21 cellular contexts compared by ENCODE assay signal in the genomic region with DNA sequence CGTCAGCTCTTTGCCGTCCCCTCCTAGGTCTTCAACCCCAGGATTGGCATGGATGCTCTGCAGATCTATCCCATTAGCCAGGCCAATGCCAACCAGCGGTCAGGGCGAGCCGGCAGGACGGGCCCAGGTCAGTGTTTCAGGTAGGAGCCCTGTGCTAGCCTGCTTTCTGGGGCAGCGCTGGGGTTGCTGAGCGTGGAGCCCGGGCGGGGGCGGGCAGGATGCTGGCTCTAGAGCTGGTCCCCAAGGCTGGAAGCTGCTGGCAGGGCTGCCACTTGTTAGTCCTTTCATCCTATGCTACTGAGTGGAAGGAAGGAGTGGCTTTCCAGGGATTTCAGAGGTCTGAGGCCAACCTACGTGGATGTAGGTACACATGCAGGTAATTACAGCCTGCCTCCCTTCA. TPM values are rescaled to one million over a fixed set of nuclear protein-coding genes. Genes with fewer than 3 reads are reported as not detected.
DNase-seq lines count a peak whose midpoint lies in the region; ATAC-seq, FAIRE-seq and TF ChIP-seq lines count a peak whose summit lies in the region.
"Had no signal": no experiment of that assay in that cellular context is flagged by ENCODE, and none has a peak within 500 bp of the region (broad histone marks: within the 10 kb centered on the region; RNA-seq: fewer than 3 reads in every experiment).

No MANE protein-coding gene starts in this region.

- no peaks in the 10 kb centered on the region for H3K9me3 ChIP-seq in K562 (replicated peaks; ENCODE audit: control insufficient read depth, insufficient read depth, low read depth, low read length)
- H3K9me3 ChIP-seq in endocrine pancreas (ENCODE audit: control insufficient read depth, low read length): no peaks in the 10 kb centered on the region
- no peaks in the 10 kb centered on the region for H3K9me3 ChIP-seq in spleen
- H3K9me3 ChIP-seq: BE2C had no signal

- TF ChIP-seq RAD21 in K562 (CRISPR knock-in tag; conservative IDR thresholded peaks at IDR 0.05 in 1 of 2, IDR thresholded peaks at IDR 0.05 in 1 of 2): no peak

- H3K79me2 ChIP-seq in K562 (ENCODE audit: control insufficient read depth, insufficient read depth, low read length): no peaks in the 10 kb centered on the region

- H3K9ac ChIP-seq in K562 (ENCODE audit: insufficient read depth in 1 of 2, low read depth in 2 of 2, low read length in 2 of 2) (no peak overlapping the region), endocrine pancreas (ENCODE audit: control insufficient read depth, insufficient read depth, low read length) (peak overlapping the region; percentile 22)
- H3K9ac ChIP-seq: GM23248 had no signal

- ATAC-seq in K562: no peak

- POLR2A ChIA-PET in K562 (lab: Yijun Ruan, JAX): no interaction called here

- H3K4me3 Mint-ChIP-seq in activated T-cell treated with anti-CD3 and anti-CD28 coated beads, Interleukin-2, amount 50 U/mL, for 24 hours: no peak overlapping the region
- H3K4me3 Mint-ChIP-seq: CD4-positive, CD25-positive, alpha-beta regulatory T cell; CD8-positive, alpha-beta memory T cell had no signal

- H3K27ac Mint-ChIP-seq in activated T-cell treated with anti-CD3 and anti-CD28 coated beads, Interleukin-2, amount 50 U/mL, for 24 hours: no peak overlapping the region
- H3K27ac Mint-ChIP-seq: CD4-positive, CD25-positive, alpha-beta regulatory T cell had no signal

- DNase-seq in K562 (ENCODE audit: extremely low read depth in 1 of 4, low spot score in 3 of 4): no peak
- DNase-seq in spleen: peak; percentile 50
- DNase-seq in activated T-cell treated with anti-CD3 and anti-CD28 coated beads, Interleukin-2, amount 50 U/mL, for 24 hours: no peak
- DNase-seq in GM13977 (ENCODE audit: low spot score): no peak
- DNase-seq in islet precursor cell: no peak
- DNase-seq: ACHN; BE2C; C1 segment of cervical spinal cord; CD4-positive, CD25-positive, alpha-beta regulatory T cell; CD8-positive, alpha-beta memory T cell; COR-L47; DMS 273 treated with DMSO at 0.1 percent for 48 hours; GM23248; HCEC 1CT had no signal

- CTCF ChIA-PET in K562 (lab: Yijun Ruan, JAX; ENCODE audit: low intra/inter-chr PET ratio): no interaction called here

- H3K4me1 Mint-ChIP-seq in activated T-cell treated with anti-CD3 and anti-CD28 coated beads, Interleukin-2, amount 50 U/mL, for 24 hours (ENCODE audit: low read depth): no peaks in the 10 kb centered on the region
- H3K4me1 Mint-ChIP-seq: CD4-positive, CD25-positive, alpha-beta regulatory T cell; CD8-positive, alpha-beta memory T cell had no signal

- H3K27ac ChIP-seq in K562 (ENCODE audit: extremely low read depth, low read depth, low read length): no peak overlapping the region
- no peak overlapping the region for H3K27ac ChIP-seq in spleen
- H3K27ac ChIP-seq: GM23248 had no signal

- in situ Hi-C loops in K562 (cut with MboI) (no loop called here), GM13977 (cut with MboI; ENCODE audit: low pct_unique_long_range_greater_than_20kb, low sequenced_read_pairs, unreplicated experiment) (no loop called here)

- H3K27me3 Mint-ChIP-seq in activated T-cell treated with anti-CD3 and anti-CD28 coated beads, Interleukin-2, amount 50 U/mL, for 24 hours: no peaks in the 10 kb centered on the region
- H3K27me3 Mint-ChIP-seq: CD4-positive, CD25-positive, alpha-beta regulatory T cell; CD8-positive, alpha-beta memory T cell had no signal

- WGBS in K562 (ENCODE audit: insufficient coverage, low coverage, missing lambda C conversion rate): 94% methylated on average over 11 of the region's 12 CpGs
- WGBS in spleen, 5 donors: 94 to 100% (median 96%) methylated on average over 4 to 12 of the region's 12 CpGs

- intact Hi-C loops in K562 (cut with micrococcal nuclease): no loop called here
- intact Hi-C loops in spleen (cut with DNase I; ENCODE audit: low total_unique reads): no loop called here

- H3K27me3 ChIP-seq in K562 (ENCODE audit: control insufficient read depth in 2 of 2, insufficient read depth in 2 of 2, low read length in 2 of 2) (no peaks in the 10 kb centered on the region), endocrine pancreas (ENCODE audit: control insufficient read depth, insufficient read depth, low read length) (no peaks in the 10 kb centered on the region), spleen (replicated peaks in 1 of 7) (no peaks in the 10 kb centered on the region)
- H3K27me3 ChIP-seq: BE2C had no signal

- H3K9me3 Mint-ChIP-seq in activated T-cell treated with anti-CD3 and anti-CD28 coated beads, Interleukin-2, amount 50 U/mL, for 24 hours: no peaks in the 10 kb centered on the region
- H3K9me3 Mint-ChIP-seq: CD4-positive, CD25-positive, alpha-beta regulatory T cell; CD8-positive, alpha-beta memory T cell had no signal

- no peaks in the 10 kb centered on the region for H4K20me1 ChIP-seq in K562 (replicated peaks; ENCODE audit: control insufficient read depth, insufficient read depth, low read length)

- no peak overlapping the region for H3K4me2 ChIP-seq in K562 (ENCODE audit: insufficient read depth, low read length)

- TF ChIP-seq EP300 in K562 (IDR thresholded peaks at IDR 0.05; ENCODE audit: low read length): no peak

- H3K36me3 ChIP-seq in K562 (ENCODE audit: control insufficient read depth, insufficient read depth, low read length): peaks cover 98% of the 10 kb centered on the region
- H3K36me3 ChIP-seq in endocrine pancreas (ENCODE audit: control insufficient read depth, insufficient read depth, low read length): peaks cover 45% of the 10 kb centered on the region
- peaks cover 21 to 100% (median 100%) of the 10 kb centered on the region in 6 donors for H3K36me3 ChIP-seq in spleen

- no peak overlapping the region for H2AFZ ChIP-seq in K562 (ENCODE audit: low read depth, low read length)
- H2AFZ ChIP-seq: GM23248 had no signal

- FAIRE-seq in K562 (lab: Jason Lieb, UNC): no peak
- FAIRE-seq: A204.1, G401.6, GM12891, GM18507 had no signal

- TF ChIP-seq POLR2A in K562 (conservative IDR thresholded peaks at IDR 0.05): no peak
- TF ChIP-seq POLR2A in spleen (IDR thresholded peaks at IDR 0.05): no peak

- peaks cover 100% of the 10 kb centered on the region for H3K36me3 Mint-ChIP-seq in activated T-cell treated with anti-CD3 and anti-CD28 coated beads, Interleukin-2, amount 50 U/mL, for 24 hours (ENCODE audit: low read depth)

- TF ChIP-seq CTCF in K562 (IDR thresholded peaks at IDR 0.05 in 2 of 3, conservative IDR thresholded peaks at IDR 0.05 in 1 of 3; ENCODE audit: insufficient read depth in 2 of 3, low read depth in 1 of 3, low read length in 3 of 3): no peak
- no peak for TF ChIP-seq CTCF in spleen (IDR thresholded peaks at IDR 0.05 in 8 of 11, conservative IDR thresholded peaks at IDR 0.05 in 3 of 11)
- TF ChIP-seq CTCF in GM13977 (IDR thresholded peaks at IDR 0.05; ENCODE audit: extremely low read depth, insufficient read depth, missing control alignments): no peak

- BruUV-seq in K562 (replicated peaks; lab: Mats Ljungman, UMichigan): no TSS peak

- peaks cover 3% of the 10 kb centered on the region for H3K9me1 ChIP-seq in K562 (ENCODE audit: control insufficient read depth, insufficient read depth, low read length)

- no peak overlapping the region for H3K4me3 ChIP-seq in K562
- no peak overlapping the region for H3K4me3 ChIP-seq in endocrine pancreas (ENCODE audit: control insufficient read depth, insufficient read depth, low read length)
- no peak overlapping the region for H3K4me3 ChIP-seq in spleen
- H3K4me3 ChIP-seq: GM23248 had no signal

- H3K4me1 ChIP-seq in K562 (replicated peaks in 1 of 2; ENCODE audit: control insufficient read depth in 2 of 2, insufficient read depth in 2 of 2, low read length in 2 of 2): peaks cover 0 to 4% of the 10 kb centered on the region in 2 experiments; a peak in 1 of 5 replicates
- no peaks in the 10 kb centered on the region for H3K4me1 ChIP-seq in endocrine pancreas (ENCODE audit: control insufficient read depth, insufficient read depth, low read length)
- H3K4me1 ChIP-seq in spleen: peaks cover 0 to 13% (median 0%) of the 10 kb centered on the region in 6 donors
- H3K4me1 ChIP-seq: BE2C had no signal

RNA-seq across cellular contexts. Expression of a gene that starts 12.3 kb away (rescaled TPM):
- total RNA-seq in K562 (2011; cell fraction: chromatin; rRNA removed; ENCODE audit: low replicate concordance): 206 and 282 TPM in 2 replicates
- total RNA-seq in K562 (2011; cell fraction: nucleolus; rRNA removed): 127 and 144 TPM in 2 replicates
- 116 and 134 TPM in 2 replicates for total RNA-seq in K562 (2011; cell fraction: nucleoplasm; rRNA removed)
- total RNA-seq in K562 (2014; rRNA removed) (60.2 and 63.7 TPM in 2 replicates), K562 (2014; rRNA removed; fragmentation: Illumina TruSeq; extraction: Trizol) (30.1 and 32.8 TPM in 2 replicates), K562 (2015; rRNA removed; fragmentation: Illumina TruSeq; extraction: Trizol) (39.6 and 43.5 TPM in 2 replicates), K562 (2021) (54.8 and 76.8 TPM in 2 replicates), spleen (10 to 100 TPM; 60.3 to 89.3 (median 73.0) TPM)
- polyA plus RNA-seq in K562 (2011; rRNA removed) (31.2 and 45.2 TPM in 2 replicates), K562 (2014; fragmentation: Illumina TruSeq; extraction: Trizol) (40.8 and 45.3 TPM in 2 replicates), K562 (2014; fragmentation: Nextera tagmentation; extraction: Ambion mirVana) (1 to 10 TPM; 2.8 to 4.6 TPM), K562 (2014; rRNA removed) (43.3 and 60.5 TPM in 2 replicates), spleen (10 to 100 TPM; 28.5 to 64.6 (median 63.0) TPM)
- polyA plus RNA-seq in K562 (2011; cell fraction: cytosol; rRNA removed): 38.9 and 39.4 TPM in 2 replicates
- 221 and 229 TPM in 2 replicates for polyA plus RNA-seq in K562 (2011; cell fraction: nucleus; rRNA removed)
- 53.2 and 74.0 TPM in 2 replicates for polyA plus RNA-seq in K562 (2012)
- 66.8 and 81.1 TPM in 2 replicates for polyA minus RNA-seq in K562 (2011; rRNA and poly(A)+ RNA removed)
- polyA minus RNA-seq in K562 (2011; cell fraction: cytosol; rRNA and poly(A)+ RNA removed): 46.6 and 58.3 TPM in 2 replicates
- 57.4 and 69.6 TPM in 2 replicates for polyA minus RNA-seq in K562 (2011; cell fraction: nucleus; rRNA and poly(A)+ RNA removed)

RNA-seq across cellular contexts. Expression of a gene that starts 12.6 kb away (rescaled TPM):
- total RNA-seq in K562 (2011; cell fraction: chromatin; rRNA removed; ENCODE audit: low replicate concordance): 23.5 and 42.9 TPM in 2 replicates
- 14.0 and 14.7 TPM in 2 replicates for total RNA-seq in K562 (2011; cell fraction: nucleolus; rRNA removed)
- 18.0 and 21.7 TPM in 2 replicates for total RNA-seq in K562 (2011; cell fraction: nucleoplasm; rRNA removed)
- total RNA-seq in K562 (2014; rRNA removed): 11.9 and 14.6 TPM in 2 replicates
- total RNA-seq in K562 (2014; rRNA removed; fragmentation: Illumina TruSeq; extraction: Trizol): 22.9 and 24.0 TPM in 2 replicates
- total RNA-seq in K562 (2015; rRNA removed; fragmentation: Illumina TruSeq; extraction: Trizol): 14.4 and 15.9 TPM in 2 replicates
- 19.9 and 21.5 TPM in 2 replicates for total RNA-seq in K562 (2021)
- polyA plus RNA-seq in K562 (2011; rRNA removed): 25.7 and 38.0 TPM in 2 replicates
- polyA plus RNA-seq in K562 (2011; cell fraction: cytosol; rRNA removed): 15.0 and 22.2 TPM in 2 replicates
- polyA plus RNA-seq in K562 (2011; cell fraction: nucleus; rRNA removed): 11.2 and 12.1 TPM in 2 replicates
- polyA plus RNA-seq in K562 (2012): 12.0 and 15.4 TPM in 2 replicates
- polyA plus RNA-seq in K562 (2014; fragmentation: Illumina TruSeq; extraction: Trizol): 20.0 and 23.3 TPM in 2 replicates
- 10 to 100 TPM; 22.3 to 26.9 TPM for polyA plus RNA-seq in K562 (2014; fragmentation: Nextera tagmentation; extraction: Ambion mirVana)
- polyA plus RNA-seq in K562 (2014; rRNA removed): 19.9 and 21.9 TPM in 2 replicates
- polyA minus RNA-seq in K562 (2011; rRNA and poly(A)+ RNA removed): 20.4 and 23.6 TPM in 2 replicates
- polyA minus RNA-seq in K562 (2011; cell fraction: cytosol; rRNA and poly(A)+ RNA removed): 8.6 and 12.0 TPM in 2 replicates
- 8.8 and 17.0 TPM in 2 replicates for polyA minus RNA-seq in K562 (2011; cell fraction: nucleus; rRNA and poly(A)+ RNA removed)
- total RNA-seq in spleen: 10 to 100 TPM; 12.2 to 21.3 (median 16.0) TPM
- 1 to 10 TPM; 5.7 to 6.7 (median 6.2) TPM for polyA plus RNA-seq in spleen

RNA-seq across cellular contexts. Expression of a gene that starts 43.0 kb away (rescaled TPM):
- total RNA-seq in K562 (2011; cell fraction: chromatin; rRNA removed; ENCODE audit: low replicate concordance): not detected in 2 replicates
- total RNA-seq in K562 (2011; cell fraction: nucleolus; rRNA removed): not detected in 2 replicates
- total RNA-seq in K562 (2011; cell fraction: nucleoplasm; rRNA removed): not detected in 2 replicates
- total RNA-seq in K562 (2014; rRNA removed): not detected in 2 replicates
- not detected in 2 replicates for total RNA-seq in K562 (2014; rRNA removed; fragmentation: Illumina TruSeq; extraction: Trizol)
- total RNA-seq in K562 (2015; rRNA removed; fragmentation: Illumina TruSeq; extraction: Trizol): not detected in 2 replicates
- not detected in 2 replicates for total RNA-seq in K562 (2021)
- not detected in 2 replicates for polyA plus RNA-seq in K562 (2011; rRNA removed)
- 0.25 TPM in 1 of 2 replicates, not detected in the other for polyA plus RNA-seq in K562 (2011; cell fraction: cytosol; rRNA removed)
- not detected in 2 replicates for polyA plus RNA-seq in K562 (2011; cell fraction: nucleus; rRNA removed)
- not detected in 2 replicates for polyA plus RNA-seq in K562 (2012)
- polyA plus RNA-seq in K562 (2014; fragmentation: Illumina TruSeq; extraction: Trizol): not detected in 2 replicates
- under 1 TPM in 1 of 2 experiments, not detected in 1; 0.07 TPM for polyA plus RNA-seq in K562 (2014; fragmentation: Nextera tagmentation; extraction: Ambion mirVana)
- polyA plus RNA-seq in K562 (2014; rRNA removed): not detected in 2 replicates
- polyA minus RNA-seq in K562 (2011; rRNA and poly(A)+ RNA removed): not detected in 2 replicates
- polyA minus RNA-seq in K562 (2011; cell fraction: cytosol; rRNA and poly(A)+ RNA removed): not detected in 2 replicates
- polyA minus RNA-seq in K562 (2011; cell fraction: nucleus; rRNA and poly(A)+ RNA removed): not detected in 2 replicates
- total RNA-seq in spleen: under 1 TPM in 1 of 7 donors, not detected in 6; 0.49 TPM
- polyA plus RNA-seq in spleen: under 1 TPM; 0.09 to 0.20 (median 0.19) TPM
- total RNA-seq: CD4-positive, CD25-positive, alpha-beta regulatory T cell; CD8-positive, alpha-beta memory T cell; GM23248; H4; HT-29 had no signal
- polyA plus RNA-seq: CD8-positive, alpha-beta memory T cell; GM23248 had no signal

RNA-seq across cellular contexts. Expression of a gene that starts 51.7 kb away (rescaled TPM):
- total RNA-seq in K562 (2011; cell fraction: chromatin; rRNA removed; ENCODE audit: low replicate concordance): not detected in 2 replicates
- not detected in 2 replicates for total RNA-seq in K562 (2011; cell fraction: nucleolus; rRNA removed)
- total RNA-seq in K562 (2011; cell fraction: nucleoplasm; rRNA removed): not detected in 2 replicates
- total RNA-seq in K562 (2014; rRNA removed) (not detected in 2 replicates), K562 (2014; rRNA removed; fragmentation: Illumina TruSeq; extraction: Trizol) (not detected in 2 replicates), K562 (2015; rRNA removed; fragmentation: Illumina TruSeq; extraction: Trizol) (not detected in 2 replicates), K562 (2021) (8.0 and 8.7 TPM in 2 replicates), spleen (10 to 100 TPM in 6 of 7 donors, 1 to 10 TPM in 1; 7.4 to 52.1 (median 18.2) TPM)
- polyA plus RNA-seq in K562 (2011; rRNA removed) (not detected in 2 replicates), K562 (2014; fragmentation: Illumina TruSeq; extraction: Trizol) (not detected in 2 replicates), K562 (2014; fragmentation: Nextera tagmentation; extraction: Ambion mirVana) (under 1 TPM in 1 of 2 experiments, not detected in 1; 0.04 TPM), K562 (2014; rRNA removed) (not detected in 2 replicates), spleen (10 to 100 TPM in 1 of 3 donors, 1 to 10 TPM in 2; 8.5 to 14.1 (median 8.7) TPM)
- not detected in 2 replicates for polyA plus RNA-seq in K562 (2011; cell fraction: cytosol; rRNA removed)
- 0.13 TPM in 1 of 2 replicates, not detected in the other for polyA plus RNA-seq in K562 (2011; cell fraction: nucleus; rRNA removed)
- polyA plus RNA-seq in K562 (2012): 0.03 TPM in 1 of 2 replicates, not detected in the other
- not detected in 2 replicates for polyA minus RNA-seq in K562 (2011; rRNA and poly(A)+ RNA removed)
- polyA minus RNA-seq in K562 (2011; cell fraction: cytosol; rRNA and poly(A)+ RNA removed): 6.0 TPM in 1 of 2 replicates, not detected in the other
- not detected in 2 replicates for polyA minus RNA-seq in K562 (2011; cell fraction: nucleus; rRNA and poly(A)+ RNA removed)
- total RNA-seq: CD4-positive, CD25-positive, alpha-beta regulatory T cell; CD8-positive, alpha-beta memory T cell; GM23248; HT-29 had no signal
- polyA plus RNA-seq: CD4-positive, CD25-positive, alpha-beta regulatory T cell; CD8-positive, alpha-beta memory T cell; GM23248 had no signal
